In the genomic region with DNA sequence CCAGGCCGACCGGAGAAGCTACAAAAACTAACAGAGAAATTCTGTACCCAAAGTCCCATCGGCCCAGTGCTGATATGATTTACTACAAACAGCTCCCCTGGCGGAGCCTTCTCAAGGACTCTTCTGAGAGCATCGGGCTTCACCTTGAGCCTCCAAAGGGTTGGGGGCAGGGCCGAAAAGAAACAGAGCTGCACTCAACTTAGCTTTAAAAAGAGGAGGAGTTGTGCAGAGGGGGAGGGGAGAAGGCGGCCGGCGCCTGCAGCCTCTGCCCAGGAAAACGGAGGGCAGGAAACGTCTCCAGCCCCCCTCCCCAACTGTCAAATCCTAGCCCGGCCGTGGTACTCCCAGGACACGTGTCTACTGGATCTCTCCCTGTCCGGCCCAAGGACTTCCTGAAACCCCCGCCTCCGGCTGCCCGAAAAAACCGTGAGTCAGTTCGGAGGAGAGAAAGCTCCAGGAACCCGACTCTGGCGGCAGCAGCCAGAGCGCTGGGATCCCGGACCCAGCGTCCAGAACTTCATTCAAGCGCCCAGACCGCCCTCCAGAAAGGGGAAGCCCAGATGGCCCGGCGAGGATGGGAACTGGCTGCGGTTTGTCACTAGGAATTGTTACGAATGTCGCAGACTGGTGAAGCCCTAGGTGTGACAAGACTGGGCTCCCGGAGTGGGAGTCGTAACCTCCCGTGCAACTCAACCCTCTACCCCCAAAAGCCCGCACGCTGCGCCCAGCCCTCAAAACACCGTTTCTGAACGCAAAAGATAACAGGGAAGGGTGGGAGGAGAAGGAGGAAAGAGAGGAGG, we compare ENCODE assay signal across 1 cellular context.
TF ChIP-seq lines count a peak whose summit lies in the region.

No MANE protein-coding gene starts in this region.

TF ChIP-seq in HEK293, 187 proteins besides CTCF, POLR2A, EP300 and RAD21 (continued from another document and continues in another):
- TF ChIP-seq ZNF184 (tag by site-specific recombination; IDR thresholded peaks at IDR 0.05) (no peak; the same call in 1 of the 2 replicates), OSR2 (tag by site-specific recombination; IDR thresholded peaks at IDR 0.05) (no peak), ZNF426 (tag by site-specific recombination; IDR thresholded peaks at IDR 0.05) (no peak), ZBTB8A (tag by site-specific recombination; IDR thresholded peaks at IDR 0.05) (peak; percentile 83), KLF9 (tag by site-specific recombination; IDR thresholded peaks at IDR 0.05; ENCODE audit: low read depth) (no peak), ZNF843 (tag by site-specific recombination; IDR thresholded peaks at IDR 0.05) (no peak), ZNF366 (tag by site-specific recombination; conservative IDR thresholded peaks at IDR 0.05) (0 out of 2 replicates have a peak, but pooled peaks have one; percentile 33), ZNF776 (tag by site-specific recombination; IDR thresholded peaks at IDR 0.05; ENCODE audit: borderline replicate concordance) (no peak), IKZF3 (tag by site-specific recombination; IDR thresholded peaks at IDR 0.05) (peak; percentile 74), GLI4 (tag by site-specific recombination; IDR thresholded peaks at IDR 0.05) (no peak), ZNF48 (tag by site-specific recombination; IDR thresholded peaks at IDR 0.05) (no peak), PRDM1 (tag by site-specific recombination; IDR thresholded peaks at IDR 0.05) (no peak), HOXC10 (CRISPR knock-in tag; IDR thresholded peaks at IDR 0.05) (no peak), SETDB1 (IDR thresholded peaks at IDR 0.05; ENCODE audit: insufficient read length, low read length) (no peak), ZNF707 (tag by site-specific recombination; IDR thresholded peaks at IDR 0.05) (no peak), AEBP2 (tag by site-specific recombination; IDR thresholded peaks at IDR 0.05; ENCODE audit: borderline replicate concordance) (no peak), ZNF133 (tag by site-specific recombination; IDR thresholded peaks at IDR 0.05) (no peak), ZNF148 (tag by site-specific recombination; IDR thresholded peaks at IDR 0.05; ENCODE audit: borderline replicate concordance) (no peak), ZNF354C (tag by site-specific recombination; IDR thresholded peaks at IDR 0.05; ENCODE audit: borderline replicate concordance, low read depth) (no peak), ZFP69B (tag by site-specific recombination; IDR thresholded peaks at IDR 0.05) (no peak), ZFP37 (tag by site-specific recombination; IDR thresholded peaks at IDR 0.05) (no peak), SCRT2 (tag by site-specific recombination; IDR thresholded peaks at IDR 0.05) (no peak), ZNF704 (tag by site-specific recombination; IDR thresholded peaks at IDR 0.05) (no peak), ZNF664 (tag by site-specific recombination; IDR thresholded peaks at IDR 0.05) (no peak), ZSCAN30 (tag by site-specific recombination; IDR thresholded peaks at IDR 0.05) (peak; percentile 63; the same call in 1 of the 2 replicates), ZNF114 (tag by site-specific recombination; IDR thresholded peaks at IDR 0.05) (no peak), ZNF596 (tag by site-specific recombination; IDR thresholded peaks at IDR 0.05) (no peak), KLF7 (tag by site-specific recombination; IDR thresholded peaks at IDR 0.05; ENCODE audit: borderline replicate concordance) (no peak), SP7 (tag by site-specific recombination; IDR thresholded peaks at IDR 0.05) (no peak), ZNF670 (tag by site-specific recombination; IDR thresholded peaks at IDR 0.05; ENCODE audit: low read depth) (no peak), ZBTB48 (tag by site-specific recombination; IDR thresholded peaks at IDR 0.05) (no peak), ZBTB7A (tag by site-specific recombination; IDR thresholded peaks at IDR 0.05; ENCODE audit: low read depth) (no peak), ZNF24 (tag by site-specific recombination; IDR thresholded peaks at IDR 0.05) (no peak)
- TF ChIP-seq, protein P1, sequence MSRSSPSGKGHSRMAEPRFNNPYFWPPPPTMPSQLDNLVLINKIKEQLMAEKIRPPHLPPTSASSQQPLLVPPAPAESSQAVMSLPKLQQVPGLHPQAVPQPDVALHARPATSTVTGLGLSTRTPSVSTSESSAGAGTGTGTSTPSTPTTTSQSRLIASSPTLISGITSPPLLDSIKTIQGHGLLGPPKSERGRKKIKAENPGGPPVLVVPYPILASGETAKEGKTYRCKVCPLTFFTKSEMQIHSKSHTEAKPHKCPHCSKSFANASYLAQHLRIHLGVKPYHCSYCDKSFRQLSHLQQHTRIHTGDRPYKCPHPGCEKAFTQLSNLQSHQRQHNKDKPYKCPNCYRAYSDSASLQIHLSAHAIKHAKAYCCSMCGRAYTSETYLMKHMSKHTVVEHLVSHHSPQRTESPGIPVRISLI (tag by site-specific recombination; IDR thresholded peaks at IDR 0.05), result no peak
- TF ChIP-seq, protein P2, sequence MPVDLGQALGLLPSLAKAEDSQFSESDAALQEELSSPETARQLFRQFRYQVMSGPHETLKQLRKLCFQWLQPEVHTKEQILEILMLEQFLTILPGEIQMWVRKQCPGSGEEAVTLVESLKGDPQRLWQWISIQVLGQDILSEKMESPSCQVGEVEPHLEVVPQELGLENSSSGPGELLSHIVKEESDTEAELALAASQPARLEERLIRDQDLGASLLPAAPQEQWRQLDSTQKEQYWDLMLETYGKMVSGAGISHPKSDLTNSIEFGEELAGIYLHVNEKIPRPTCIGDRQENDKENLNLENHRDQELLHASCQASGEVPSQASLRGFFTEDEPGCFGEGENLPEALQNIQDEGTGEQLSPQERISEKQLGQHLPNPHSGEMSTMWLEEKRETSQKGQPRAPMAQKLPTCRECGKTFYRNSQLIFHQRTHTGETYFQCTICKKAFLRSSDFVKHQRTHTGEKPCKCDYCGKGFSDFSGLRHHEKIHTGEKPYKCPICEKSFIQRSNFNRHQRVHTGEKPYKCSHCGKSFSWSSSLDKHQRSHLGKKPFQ (tag by site-specific recombination; IDR thresholded peaks at IDR 0.05), result no peak
- TF ChIP-seq, protein P3, sequence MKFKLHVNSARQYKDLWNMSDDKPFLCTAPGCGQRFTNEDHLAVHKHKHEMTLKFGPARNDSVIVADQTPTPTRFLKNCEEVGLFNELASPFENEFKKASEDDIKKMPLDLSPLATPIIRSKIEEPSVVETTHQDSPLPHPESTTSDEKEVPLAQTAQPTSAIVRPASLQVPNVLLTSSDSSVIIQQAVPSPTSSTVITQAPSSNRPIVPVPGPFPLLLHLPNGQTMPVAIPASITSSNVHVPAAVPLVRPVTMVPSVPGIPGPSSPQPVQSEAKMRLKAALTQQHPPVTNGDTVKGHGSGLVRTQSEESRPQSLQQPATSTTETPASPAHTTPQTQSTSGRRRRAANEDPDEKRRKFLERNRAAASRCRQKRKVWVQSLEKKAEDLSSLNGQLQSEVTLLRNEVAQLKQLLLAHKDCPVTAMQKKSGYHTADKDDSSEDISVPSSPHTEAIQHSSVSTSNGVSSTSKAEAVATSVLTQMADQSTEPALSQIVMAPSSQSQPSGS (tag by site-specific recombination; IDR thresholded peaks at IDR 0.05; ENCODE audit: low read depth), result no peak
- TF ChIP-seq, protein P4, sequence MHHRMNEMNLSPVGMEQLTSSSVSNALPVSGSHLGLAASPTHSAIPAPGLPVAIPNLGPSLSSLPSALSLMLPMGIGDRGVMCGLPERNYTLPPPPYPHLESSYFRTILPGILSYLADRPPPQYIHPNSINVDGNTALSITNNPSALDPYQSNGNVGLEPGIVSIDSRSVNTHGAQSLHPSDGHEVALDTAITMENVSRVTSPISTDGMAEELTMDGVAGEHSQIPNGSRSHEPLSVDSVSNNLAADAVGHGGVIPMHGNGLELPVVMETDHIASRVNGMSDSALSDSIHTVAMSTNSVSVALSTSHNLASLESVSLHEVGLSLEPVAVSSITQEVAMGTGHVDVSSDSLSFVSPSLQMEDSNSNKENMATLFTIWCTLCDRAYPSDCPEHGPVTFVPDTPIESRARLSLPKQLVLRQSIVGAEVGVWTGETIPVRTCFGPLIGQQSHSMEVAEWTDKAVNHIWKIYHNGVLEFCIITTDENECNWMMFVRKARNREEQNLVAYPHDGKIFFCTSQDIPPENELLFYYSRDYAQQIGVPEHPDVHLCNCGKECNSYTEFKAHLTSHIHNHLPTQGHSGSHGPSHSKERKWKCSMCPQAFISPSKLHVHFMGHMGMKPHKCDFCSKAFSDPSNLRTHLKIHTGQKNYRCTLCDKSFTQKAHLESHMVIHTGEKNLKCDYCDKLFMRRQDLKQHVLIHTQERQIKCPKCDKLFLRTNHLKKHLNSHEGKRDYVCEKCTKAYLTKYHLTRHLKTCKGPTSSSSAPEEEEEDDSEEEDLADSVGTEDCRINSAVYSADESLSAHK (tag by site-specific recombination; IDR thresholded peaks at IDR 0.05), result 0 out of 2 replicates have a peak, but pooled peaks have one; percentile 14
- TF ChIP-seq, protein P5, sequence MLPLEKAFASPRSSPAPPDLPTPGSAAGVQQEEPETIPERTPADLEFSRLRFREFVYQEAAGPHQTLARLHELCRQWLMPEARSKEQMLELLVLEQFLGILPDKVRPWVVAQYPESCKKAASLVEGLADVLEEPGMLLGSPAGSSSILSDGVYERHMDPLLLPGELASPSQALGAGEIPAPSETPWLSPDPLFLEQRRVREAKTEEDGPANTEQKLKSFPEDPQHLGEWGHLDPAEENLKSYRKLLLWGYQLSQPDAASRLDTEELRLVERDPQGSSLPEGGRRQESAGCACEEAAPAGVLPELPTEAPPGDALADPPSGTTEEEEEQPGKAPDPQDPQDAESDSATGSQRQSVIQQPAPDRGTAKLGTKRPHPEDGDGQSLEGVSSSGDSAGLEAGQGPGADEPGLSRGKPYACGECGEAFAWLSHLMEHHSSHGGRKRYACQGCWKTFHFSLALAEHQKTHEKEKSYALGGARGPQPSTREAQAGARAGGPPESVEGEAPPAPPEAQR (tag by site-specific recombination; IDR thresholded peaks at IDR 0.05), result no peak
- TF ChIP-seq, protein P6, sequence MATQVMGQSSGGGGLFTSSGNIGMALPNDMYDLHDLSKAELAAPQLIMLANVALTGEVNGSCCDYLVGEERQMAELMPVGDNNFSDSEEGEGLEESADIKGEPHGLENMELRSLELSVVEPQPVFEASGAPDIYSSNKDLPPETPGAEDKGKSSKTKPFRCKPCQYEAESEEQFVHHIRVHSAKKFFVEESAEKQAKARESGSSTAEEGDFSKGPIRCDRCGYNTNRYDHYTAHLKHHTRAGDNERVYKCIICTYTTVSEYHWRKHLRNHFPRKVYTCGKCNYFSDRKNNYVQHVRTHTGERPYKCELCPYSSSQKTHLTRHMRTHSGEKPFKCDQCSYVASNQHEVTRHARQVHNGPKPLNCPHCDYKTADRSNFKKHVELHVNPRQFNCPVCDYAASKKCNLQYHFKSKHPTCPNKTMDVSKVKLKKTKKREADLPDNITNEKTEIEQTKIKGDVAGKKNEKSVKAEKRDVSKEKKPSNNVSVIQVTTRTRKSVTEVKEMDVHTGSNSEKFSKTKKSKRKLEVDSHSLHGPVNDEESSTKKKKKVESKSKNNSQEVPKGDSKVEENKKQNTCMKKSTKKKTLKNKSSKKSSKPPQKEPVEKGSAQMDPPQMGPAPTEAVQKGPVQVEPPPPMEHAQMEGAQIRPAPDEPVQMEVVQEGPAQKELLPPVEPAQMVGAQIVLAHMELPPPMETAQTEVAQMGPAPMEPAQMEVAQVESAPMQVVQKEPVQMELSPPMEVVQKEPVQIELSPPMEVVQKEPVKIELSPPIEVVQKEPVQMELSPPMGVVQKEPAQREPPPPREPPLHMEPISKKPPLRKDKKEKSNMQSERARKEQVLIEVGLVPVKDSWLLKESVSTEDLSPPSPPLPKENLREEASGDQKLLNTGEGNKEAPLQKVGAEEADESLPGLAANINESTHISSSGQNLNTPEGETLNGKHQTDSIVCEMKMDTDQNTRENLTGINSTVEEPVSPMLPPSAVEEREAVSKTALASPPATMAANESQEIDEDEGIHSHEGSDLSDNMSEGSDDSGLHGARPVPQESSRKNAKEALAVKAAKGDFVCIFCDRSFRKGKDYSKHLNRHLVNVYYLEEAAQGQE (tag by site-specific recombination; IDR thresholded peaks at IDR 0.05), result 0 out of 2 replicates have a peak, but pooled peaks have one; percentile 13
- TF ChIP-seq, protein P7, sequence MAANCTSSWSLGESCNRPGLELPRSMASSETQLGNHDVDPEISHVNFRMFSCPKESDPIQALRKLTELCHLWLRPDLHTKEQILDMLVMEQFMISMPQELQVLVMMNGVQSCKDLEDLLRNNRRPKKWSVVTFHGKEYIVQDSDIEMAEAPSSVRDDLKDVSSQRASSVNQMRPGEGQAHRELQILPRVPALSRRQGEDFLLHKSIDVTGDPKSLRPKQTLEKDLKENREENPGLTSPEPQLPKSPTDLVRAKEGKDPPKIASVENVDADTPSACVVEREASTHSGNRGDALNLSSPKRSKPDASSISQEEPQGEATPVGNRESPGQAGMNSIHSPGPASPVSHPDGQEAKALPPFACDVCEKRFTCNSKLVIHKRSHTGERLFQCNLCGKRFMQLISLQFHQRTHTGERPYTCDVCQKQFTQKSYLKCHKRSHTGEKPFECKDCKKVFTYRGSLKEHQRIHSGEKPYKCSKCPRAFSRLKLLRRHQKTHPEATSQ (tag by site-specific recombination; IDR thresholded peaks at IDR 0.05), result no peak
